Comparison of ENCODE assay signal across 9 cellular contexts in the genomic region with DNA sequence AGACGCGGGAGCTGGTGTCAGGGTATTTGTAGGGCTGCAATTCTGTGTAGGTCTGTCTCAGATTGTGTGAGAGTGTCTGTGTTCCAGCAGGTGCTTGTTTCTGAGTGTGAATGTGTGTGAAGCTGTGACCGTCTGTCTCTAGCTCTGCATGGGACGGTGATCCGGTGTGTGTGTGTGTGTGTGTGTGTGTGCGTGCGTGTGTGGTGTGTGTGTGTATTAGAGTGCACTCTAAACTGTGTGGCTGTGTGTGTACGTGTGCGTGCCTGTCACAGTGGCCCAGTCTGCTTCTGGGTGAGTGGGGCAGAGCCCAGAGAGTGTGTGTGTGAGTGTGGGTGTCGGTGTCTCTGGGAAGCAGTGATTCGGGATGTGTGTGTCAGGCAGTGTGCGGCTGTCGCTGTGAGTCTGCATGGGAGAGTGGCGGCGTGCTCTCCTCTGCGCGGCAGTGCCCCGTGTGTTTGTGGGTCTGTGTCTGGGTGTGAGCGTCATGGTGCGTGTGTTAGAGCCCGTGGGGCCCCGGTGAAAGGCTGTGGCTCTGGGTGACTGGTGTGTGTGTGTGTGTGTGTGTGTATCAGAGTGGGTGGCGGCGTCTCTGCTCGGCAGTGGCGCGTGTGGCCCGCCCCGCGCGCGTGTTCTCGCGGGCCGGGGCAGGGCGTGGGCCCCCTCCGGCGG. TPM values are rescaled to one million over a fixed set of nuclear protein-coding genes. Genes with fewer than 3 reads are reported as not detected.
DNase-seq lines count a peak whose midpoint lies in the region; ATAC-seq and TF ChIP-seq lines count a peak whose summit lies in the region.
"Had no signal": no experiment of that assay in that cellular context is flagged by ENCODE, and none has a peak within 500 bp of the region (broad histone marks: within the 10 kb centered on the region; RNA-seq: fewer than 3 reads in every experiment).

No MANE protein-coding gene starts in this region.

- H3K27ac Mint-ChIP-seq in activated naive CD8-positive, alpha-beta T cell treated with anti-CD3 and anti-CD28 coated beads, Interleukin-2, amount 50 U/mL, for 24 hours, result peak overlapping the region; percentile 23

- peak overlapping the region; percentile 76 for H3K4me3 Mint-ChIP-seq in activated naive CD8-positive, alpha-beta T cell treated with anti-CD3 and anti-CD28 coated beads, Interleukin-2, amount 50 U/mL, for 24 hours

- H3K9me3 ChIP-seq in iPS-20b (ENCODE audit: insufficient read depth, low read depth, low read length) (no peaks in the 10 kb centered on the region), Karpas-422 (ENCODE audit: low read length) (no peaks in the 10 kb centered on the region)

- no peaks in the 10 kb centered on the region for H3K9me3 Mint-ChIP-seq in activated naive CD8-positive, alpha-beta T cell treated with anti-CD3 and anti-CD28 coated beads, Interleukin-2, amount 50 U/mL, for 24 hours

- H3K4me2 ChIP-seq in KMS-11 (peak overlapping the region; percentile 17; the same call in 1 of the 2 replicates), Karpas-422 (ENCODE audit: low read depth, low read length, poor library complexity, severe bottlenecking) (no peak overlapping the region)

- no peaks in the 10 kb centered on the region for H4K20me1 ChIP-seq in KMS-11 (ENCODE audit: insufficient read depth)
- H4K20me1 ChIP-seq in Karpas-422 (ENCODE audit: insufficient read depth, low read depth, low read length), result no peaks in the 10 kb centered on the region

- H3K27me3 ChIP-seq in KMS-11 (ENCODE audit: insufficient read depth, low read depth), result no peaks in the 10 kb centered on the region
- H3K27me3 ChIP-seq in iPS-20b (ENCODE audit: insufficient read depth, low read length), result peaks cover 44% of the 10 kb centered on the region
- H3K27me3 ChIP-seq in Karpas-422 (ENCODE audit: low read length), result no peaks in the 10 kb centered on the region

- H3K27me3 Mint-ChIP-seq in activated naive CD8-positive, alpha-beta T cell treated with anti-CD3 and anti-CD28 coated beads, Interleukin-2, amount 50 U/mL, for 24 hours, result peaks cover 67% of the 10 kb centered on the region

- in situ Hi-C loops in GM13977 (cut with MboI; ENCODE audit: low pct_unique_long_range_greater_than_20kb, low sequenced_read_pairs, unreplicated experiment), result no loop called here

- H3K4me3 ChIP-seq in KMS-11 (IDR thresholded peaks at IDR 0.05; ENCODE audit: insufficient read depth, low read depth, low read length) (no peak overlapping the region), iPS-20b (ENCODE audit: low read length) (peak overlapping the region; percentile 53; the same call in 1 of the 2 replicates), skeletal muscle cell (ENCODE audit: low read depth, low read length) (peak overlapping the region; percentile 17), Karpas-422 (ENCODE audit: low read length) (no peak overlapping the region)

- H3K36me3 ChIP-seq in KMS-11 (ENCODE audit: insufficient read depth), result no peaks in the 10 kb centered on the region
- H3K36me3 ChIP-seq in iPS-20b (ENCODE audit: insufficient read depth, low read depth, low read length), result no peaks in the 10 kb centered on the region
- H3K36me3 ChIP-seq in Karpas-422 (ENCODE audit: insufficient read depth, low read length), result no peaks in the 10 kb centered on the region

- H3K36me3 Mint-ChIP-seq in activated naive CD8-positive, alpha-beta T cell treated with anti-CD3 and anti-CD28 coated beads, Interleukin-2, amount 50 U/mL, for 24 hours (ENCODE audit: low read depth), result no peaks in the 10 kb centered on the region

- no peak for TF ChIP-seq CTCF in KMS-11 (conservative IDR thresholded peaks at IDR 0.05; ENCODE audit: low read depth, low read length)
- no peak for TF ChIP-seq CTCF in GM13977 (IDR thresholded peaks at IDR 0.05; ENCODE audit: extremely low read depth, insufficient read depth, missing control alignments)

- peaks cover 7% of the 10 kb centered on the region for H3K4me1 Mint-ChIP-seq in activated naive CD8-positive, alpha-beta T cell treated with anti-CD3 and anti-CD28 coated beads, Interleukin-2, amount 50 U/mL, for 24 hours

- no peak for DNase-seq in activated naive CD8-positive, alpha-beta T cell treated with anti-CD3 and anti-CD28 coated beads, Interleukin-2, amount 50 U/mL, for 24 hours
- no peak for DNase-seq in skeletal muscle cell (ENCODE audit: low read depth)
- no peak for DNase-seq in GM13977 (ENCODE audit: low spot score)
- DNase-seq in Karpas-422, result no peak
- DNase-seq in NCI-H1105 treated with DMSO at 0.1 percent for 48 hours (lab: John Stamatoyannopoulos, UW), result no peak

- H3K4me1 ChIP-seq in KMS-11 (ENCODE audit: low read depth, poor library complexity, severe bottlenecking), result no peaks in the 10 kb centered on the region
- H3K4me1 ChIP-seq in iPS-20b (ENCODE audit: insufficient read depth, low read length), result peaks cover 7% of the 10 kb centered on the region; the same call in 1 of the 2 replicates
- peaks cover 10% of the 10 kb centered on the region for H3K4me1 ChIP-seq in Karpas-422 (ENCODE audit: low read length)
- H3K4me1 ChIP-seq: foreskin keratinocyte had no signal

- H3K9ac ChIP-seq in KMS-11, result no peak overlapping the region
- no peak overlapping the region for H3K9ac ChIP-seq in iPS-20b (ENCODE audit: low read depth, low read length)
- no peak overlapping the region for H3K9ac ChIP-seq in Karpas-422 (ENCODE audit: low read length)

- H2AFZ ChIP-seq in KMS-11 (ENCODE audit: low read depth) (no peak overlapping the region), Karpas-422 (ENCODE audit: low read length) (no peak overlapping the region)

- no peak overlapping the region for H3K27ac ChIP-seq in KMS-11
- H3K27ac ChIP-seq in iPS-20b (ENCODE audit: low read length), result no peak overlapping the region
- H3K27ac ChIP-seq in Karpas-422 (ENCODE audit: low read length), result no peak overlapping the region
- H3K27ac ChIP-seq: foreskin keratinocyte had no signal

- no peaks in the 10 kb centered on the region for H3K79me2 ChIP-seq in KMS-11 (ENCODE audit: insufficient read depth, low read depth)
- no peaks in the 10 kb centered on the region for H3K79me2 ChIP-seq in Karpas-422 (ENCODE audit: low read length)

- ATAC-seq in activated naive CD8-positive, alpha-beta T cell treated with anti-CD3 and anti-CD28 coated beads, Interleukin-2, amount 50 U/mL, for 24 hours, result peak; percentile 12
- no peak for ATAC-seq in GM18873 (IDR thresholded peaks at IDR 0.05; ENCODE audit: low FRiP score, unreplicated experiment)

- H3K9me2 ChIP-seq in Karpas-422 (replicated peaks; ENCODE audit: insufficient read depth, low read length), result no peaks in the 10 kb centered on the region

RNA-seq across cellular contexts. Expression of a gene that starts 0.4 kb away (rescaled TPM):
- not detected in 2 replicates for total RNA-seq in Karpas-422 (2014; rRNA removed; shearing (Covaris generic); ENCODE audit: low replicate concordance)
- total RNA-seq: foreskin keratinocyte had no signal

Comparison
In these comparisons a context has a peak if more than half of its experiments do, and no peak if none do; other contexts are left out.
1. H3K4me3 ChIP-seq: peak in iPS-20b (single experiment) and skeletal muscle cell (single experiment); none in KMS-11 (single experiment) and Karpas-422 (single experiment).